In the genomic region with DNA sequence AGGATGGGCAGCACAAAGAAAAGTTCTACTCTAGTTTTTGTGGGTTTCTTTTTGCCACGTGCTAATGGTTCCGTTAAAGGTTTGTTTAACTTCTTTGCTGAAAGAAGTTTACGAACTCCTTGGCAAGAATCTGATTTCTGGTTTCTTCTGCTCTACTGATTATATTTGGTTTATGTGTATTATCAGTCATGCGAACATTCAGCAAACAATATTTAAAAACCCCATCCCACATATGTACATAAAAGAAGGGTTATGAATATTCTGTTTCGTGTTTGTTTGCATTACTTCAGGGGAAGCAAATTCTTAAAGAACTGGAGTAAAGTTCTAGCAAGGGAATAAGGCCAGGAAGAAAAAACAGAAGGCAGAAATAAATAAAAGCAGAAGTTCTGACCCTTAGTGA, we compare ENCODE assay signal across 16 cellular contexts. TPM values are rescaled to one million over a fixed set of nuclear protein-coding genes. Genes with fewer than 3 reads are reported as not detected.
DNase-seq lines count a peak whose midpoint lies in the region; ATAC-seq and TF ChIP-seq lines count a peak whose summit lies in the region.
"Had no signal": no experiment of that assay in that cellular context is flagged by ENCODE, and none has a peak within 500 bp of the region (broad histone marks: within the 10 kb centered on the region; RNA-seq: fewer than 3 reads in every experiment).

No MANE protein-coding gene starts in this region.

- H3K79me2 ChIP-seq in PC-3 (ENCODE audit: low read length) (peaks cover 3% of the 10 kb centered on the region; the same call in 1 of the 2 replicates), smooth muscle cell (ENCODE audit: low read depth) (no peaks in the 10 kb centered on the region)

- no peak for TF ChIP-seq POLR2A in prostate gland (IDR thresholded peaks at IDR 0.05)

- DNase-seq in PC-3 (peak; percentile 82), fibroblast of peridontal ligament (ENCODE audit: extremely low read depth) (peak; percentile 73), prostate gland (ENCODE audit: low spot score) (no peak), occipital lobe (lab: John Stamatoyannopoulos, UW) (no peak), smooth muscle cell (lab: John Stamatoyannopoulos, UW; ENCODE audit: unreplicated experiment) (no peak)
- DNase-seq: Calu3; CD8-positive, alpha-beta T cell; DMS79 treated with DMSO at 0.1 percent for 48 hours; GF-D8; H9 had no signal

- CTCF ChIA-PET in PC-3 (lab: Charles Lee): no interaction called here

- peak overlapping the region; percentile 9 for H3K9ac ChIP-seq in PC-3 (ENCODE audit: low read length)
- no peak overlapping the region for H3K9ac ChIP-seq in smooth muscle cell (ENCODE audit: low read depth)
- H3K9ac ChIP-seq: BLaER1 had no signal

- H3K36me3 ChIP-seq in PC-3 (ENCODE audit: low read depth, low read length) (peaks cover 28% of the 10 kb centered on the region), prostate gland (no peaks in the 10 kb centered on the region), smooth muscle cell (ENCODE audit: low read depth) (peaks cover 13% of the 10 kb centered on the region)

- TF ChIP-seq CTCF in C4-2B (conservative IDR thresholded peaks at IDR 0.05) (no peak), PC-3 (conservative IDR thresholded peaks at IDR 0.05; ENCODE audit: low read depth, low read length) (no peak), prostate gland (IDR thresholded peaks at IDR 0.05) (no peak), smooth muscle cell (IDR thresholded peaks at IDR 0.05; ENCODE audit: borderline replicate concordance, insufficient read depth, poor library complexity, severe bottlenecking) (no peak)

- H3K27ac ChIP-seq in C4-2B: peak overlapping the region; percentile 83; the same call in 1 of the 2 replicates
- H3K27ac ChIP-seq in PC-3 (ENCODE audit: low read length): peak overlapping the region; percentile 70
- peak overlapping the region; percentile 63 to 76 for H3K27ac ChIP-seq in prostate gland
- H3K27ac ChIP-seq in smooth muscle cell (ENCODE audit: low read depth): no peak overlapping the region
- H3K27ac ChIP-seq: A549, BLaER1, HL-60 had no signal

- intact Hi-C loops in PC-3 (cut with micrococcal nuclease) (loop anchor here (1.0 to 5.0 kb wide), 4 partner anchors 20 to 269 kb away; no protein-coding TSS in a partner anchor), prostate gland (cut with DNase I) (no loop called here)

- no peaks in the 10 kb centered on the region for H3K9me3 ChIP-seq in PC-3 (ENCODE audit: low read length)
- no peaks in the 10 kb centered on the region for H3K9me3 ChIP-seq in prostate gland
- H3K9me3 ChIP-seq in smooth muscle cell (replicated peaks; ENCODE audit: low read depth): no peaks in the 10 kb centered on the region
- H3K9me3 ChIP-seq: A549, BLaER1 had no signal

- BruUV-seq in PC-3 (replicated peaks; lab: Mats Ljungman, UMichigan): no TSS peak

- no peaks in the 10 kb centered on the region for H3K9me2 ChIP-seq in PC-3 (replicated peaks; ENCODE audit: low read length)

- no peak overlapping the region for H2AFZ ChIP-seq in PC-3 (ENCODE audit: low read length)
- H2AFZ ChIP-seq in smooth muscle cell (ENCODE audit: low read depth): no peak overlapping the region

- H3K4me2 ChIP-seq in PC-3 (ENCODE audit: low read length): peak overlapping the region; percentile 66
- no peak overlapping the region for H3K4me2 ChIP-seq in smooth muscle cell
- H3K4me2 ChIP-seq: A549, BLaER1 had no signal

- peak overlapping the region; percentile 16; the same call in 1 of the 2 replicates for H3K4me3 ChIP-seq in PC-3 (ENCODE audit: low read length)
- H3K4me3 ChIP-seq in prostate gland: no peak overlapping the region
- H3K4me3 ChIP-seq in smooth muscle cell: no peak overlapping the region
- H3K4me3 ChIP-seq: A549, BLaER1 had no signal

- POLR2A ChIA-PET in PC-3 (lab: Charles Lee; ENCODE audit: unreplicated experiment): no interaction called here

- no peaks in the 10 kb centered on the region for H3K27me3 ChIP-seq in PC-3 (ENCODE audit: low read length)
- no peaks in the 10 kb centered on the region for H3K27me3 ChIP-seq in prostate gland (replicated peaks; ENCODE audit: insufficient read depth)
- H3K27me3 ChIP-seq in smooth muscle cell (ENCODE audit: low read depth): no peaks in the 10 kb centered on the region
- H3K27me3 ChIP-seq: BLaER1 had no signal

- 54% methylated on average over 5 of the region's 5 CpGs for WGBS in prostate gland
- WGBS in smooth muscle cell (ENCODE audit: low lambda C conversion rate): 95% methylated on average over 5 of the region's 5 CpGs

- H3F3A ChIP-seq in PC-3 (ENCODE audit: low read length, unreplicated experiment) (peaks cover 10% of the 10 kb centered on the region), smooth muscle cell (ENCODE audit: low read depth) (no peaks in the 10 kb centered on the region)

- ATAC-seq in PC-3 (peak; percentile 96), HG03196 (IDR thresholded peaks at IDR 0.05; ENCODE audit: unreplicated experiment) (no peak), HG03469 (IDR thresholded peaks at IDR 0.05; ENCODE audit: unreplicated experiment) (no peak)
- ATAC-seq: A549; CD8-positive, alpha-beta T cell had no signal

- H4K20me1 ChIP-seq in PC-3 (ENCODE audit: low read length): 0 out of 2 replicates have a peak, but pooled peaks cover 6% of the 10 kb centered on the region
- no peaks in the 10 kb centered on the region for H4K20me1 ChIP-seq in smooth muscle cell (ENCODE audit: low read depth)
- H4K20me1 ChIP-seq: BLaER1 had no signal

- H3K4me1 ChIP-seq in PC-3 (ENCODE audit: insufficient read depth, low read length) (peaks cover 16% of the 10 kb centered on the region), prostate gland (replicated peaks) (peaks cover 3% of the 10 kb centered on the region), smooth muscle cell (ENCODE audit: low read depth) (no peaks in the 10 kb centered on the region)
- H3K4me1 ChIP-seq: A549, BLaER1 had no signal

RNA-seq across cellular contexts. Expression of a gene that starts 9.8 kb away (rescaled TPM):
- total RNA-seq in PC-3 (2014; rRNA removed) (29.8 and 34.3 TPM in 2 replicates), prostate gland (10 to 100 TPM; 17.8 to 22.0 TPM), occipital lobe (17.3 TPM), smooth muscle cell (14.5 and 19.0 TPM in 2 replicates)
- 11.1 and 12.8 TPM in 2 replicates for polyA plus RNA-seq in smooth muscle cell

Comparison
In these comparisons a context has a peak if more than half of its experiments do, and no peak if none do; other contexts are left out.
1. DNase-seq: peak in PC-3 (single experiment) and fibroblast of peridontal ligament (single experiment); none in prostate gland (single experiment), occipital lobe (single experiment) and smooth muscle cell (single experiment).